Comparison of ENCODE assay signal across 12 cellular contexts in the genomic region with DNA sequence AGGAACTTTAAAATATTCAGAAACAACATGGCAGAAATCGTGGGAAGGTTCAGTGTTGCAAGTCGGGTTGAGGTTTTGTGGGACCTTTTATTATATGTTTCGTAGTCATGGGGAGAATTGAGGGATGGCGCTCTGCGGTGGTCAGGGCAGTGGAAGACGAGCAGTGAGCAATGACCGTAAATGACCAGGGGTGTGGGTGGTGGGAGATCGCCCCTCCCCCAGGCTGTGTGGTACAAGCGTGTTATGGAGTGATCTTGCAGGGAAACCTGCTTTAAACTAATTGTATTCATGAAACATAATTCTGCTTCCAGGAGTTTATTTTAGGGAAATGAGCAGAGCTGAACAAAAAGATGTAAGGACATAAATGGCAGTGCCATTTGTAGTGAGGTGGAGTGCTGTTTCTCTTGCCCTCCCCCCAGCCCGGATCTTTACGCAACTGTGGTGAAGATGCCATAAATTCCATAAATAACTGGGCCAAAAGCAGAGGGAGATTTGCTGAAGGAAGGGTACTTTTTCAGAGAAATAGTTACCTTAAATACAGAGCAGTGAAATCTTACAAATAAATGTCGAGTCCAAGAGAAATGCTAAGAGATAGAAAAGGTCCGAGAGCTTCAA.
DNase-seq lines count a peak whose midpoint lies in the region; TF ChIP-seq lines count a peak whose summit lies in the region.
"Had no signal": no experiment of that assay in that cellular context is flagged by ENCODE, and none has a peak within 500 bp of the region (broad histone marks: within the 10 kb centered on the region; RNA-seq: fewer than 3 reads in every experiment).

No MANE protein-coding gene starts in this region.

- peaks cover 35% of the 10 kb centered on the region for H3K36me3 Mint-ChIP-seq in nephron progenitor cell (ENCODE audit: low read depth)
- H3K36me3 Mint-ChIP-seq: T-cell had no signal

- H3K4me1 Mint-ChIP-seq in nephron progenitor cell = peaks cover 27% of the 10 kb centered on the region
- H3K4me1 Mint-ChIP-seq: T-cell had no signal

- no peak for TF ChIP-seq CTCF in cardiac fibroblast (IDR thresholded peaks at IDR 0.05; ENCODE audit: low read depth, low read length)
- no peak for TF ChIP-seq CTCF in nephron progenitor cell (IDR thresholded peaks at IDR 0.05)
- TF ChIP-seq CTCF in GM10266 (IDR thresholded peaks at IDR 0.05; ENCODE audit: control insufficient read depth, insufficient read depth, low read depth, missing control alignments) = no peak
- TF ChIP-seq CTCF in GM13976 (IDR thresholded peaks at IDR 0.05; ENCODE audit: borderline replicate concordance, control extremely low read depth, extremely low read depth, insufficient read depth, missing control alignments) = no peak

- no peaks in the 10 kb centered on the region for H3K27me3 Mint-ChIP-seq in nephron progenitor cell (ENCODE audit: low read depth, poor library complexity)

- H3K4me3 ChIP-seq in cardiac fibroblast (replicated peaks in 1 of 2; ENCODE audit: low read depth in 2 of 2, low read length in 2 of 2) = no peak overlapping the region

- DNase-seq in DMS114 treated with DMSO at 0.1 percent for 48 hours (lab: John Stamatoyannopoulos, UW; ENCODE audit: unreplicated experiment) = peak; percentile 68
- peak; percentile 36 for DNase-seq in MV-4-11 (lab: John Stamatoyannopoulos, UW)
- peak; percentile 68 to 74 for DNase-seq in cardiac fibroblast (ENCODE audit: low read depth in 2 of 2)
- DNase-seq in nephron progenitor cell = peak; percentile 21
- DNase-seq in activated CD4-positive, alpha-beta T cell treated with anti-CD3 and anti-CD28 coated beads, Interleukin-2, amount 50 U/mL, for 4 hours = no peak
- DNase-seq in GM10266 (ENCODE audit: extremely low spot score) = no peak
- DNase-seq in GM13976 (ENCODE audit: low spot score) = no peak
- DNase-seq in NCI-H1092 treated with DMSO at 0.1 percent for 48 hours (lab: John Stamatoyannopoulos, UW) = no peak
- DNase-seq: NCI-H2171; stimulated activated CD4-positive, alpha-beta T cell treated with anti-CD3 and anti-CD28 coated beads, Interleukin-2, amount 100 ng/mL, for 48 hours; substantia nigra; T-cell had no signal

- in situ Hi-C loops in GM13976 (cut with MboI; ENCODE audit: low sequenced_read_pairs, unreplicated experiment) = no loop called here

- H3K27ac Mint-ChIP-seq in nephron progenitor cell = peak overlapping the region; percentile 81
- H3K27ac Mint-ChIP-seq: T-cell had no signal

- peaks cover 3% of the 10 kb centered on the region for H3K9me3 Mint-ChIP-seq in nephron progenitor cell
- H3K9me3 Mint-ChIP-seq: T-cell had no signal

- peak overlapping the region; percentile 28 for H3K4me3 Mint-ChIP-seq in nephron progenitor cell
- H3K4me3 Mint-ChIP-seq: T-cell had no signal

Comparison
In these comparisons a context has a peak if more than half of its experiments do, and no peak if none do; other contexts are left out.
1. DNase-seq: peak in DMS114 treated with DMSO at 0.1 percent for 48 hours (single experiment), MV-4-11 (single experiment), cardiac fibroblast (2 of 2) and nephron progenitor cell (single experiment); none in activated CD4-positive, alpha-beta T cell treated with anti-CD3 and anti-CD28 coated beads, Interleukin-2, amount 50 U/mL, for 4 hours (0 of 2), GM10266 (single experiment), GM13976 (single experiment) and NCI-H1092 treated with DMSO at 0.1 percent for 48 hours (single experiment).